In the genomic region with DNA sequence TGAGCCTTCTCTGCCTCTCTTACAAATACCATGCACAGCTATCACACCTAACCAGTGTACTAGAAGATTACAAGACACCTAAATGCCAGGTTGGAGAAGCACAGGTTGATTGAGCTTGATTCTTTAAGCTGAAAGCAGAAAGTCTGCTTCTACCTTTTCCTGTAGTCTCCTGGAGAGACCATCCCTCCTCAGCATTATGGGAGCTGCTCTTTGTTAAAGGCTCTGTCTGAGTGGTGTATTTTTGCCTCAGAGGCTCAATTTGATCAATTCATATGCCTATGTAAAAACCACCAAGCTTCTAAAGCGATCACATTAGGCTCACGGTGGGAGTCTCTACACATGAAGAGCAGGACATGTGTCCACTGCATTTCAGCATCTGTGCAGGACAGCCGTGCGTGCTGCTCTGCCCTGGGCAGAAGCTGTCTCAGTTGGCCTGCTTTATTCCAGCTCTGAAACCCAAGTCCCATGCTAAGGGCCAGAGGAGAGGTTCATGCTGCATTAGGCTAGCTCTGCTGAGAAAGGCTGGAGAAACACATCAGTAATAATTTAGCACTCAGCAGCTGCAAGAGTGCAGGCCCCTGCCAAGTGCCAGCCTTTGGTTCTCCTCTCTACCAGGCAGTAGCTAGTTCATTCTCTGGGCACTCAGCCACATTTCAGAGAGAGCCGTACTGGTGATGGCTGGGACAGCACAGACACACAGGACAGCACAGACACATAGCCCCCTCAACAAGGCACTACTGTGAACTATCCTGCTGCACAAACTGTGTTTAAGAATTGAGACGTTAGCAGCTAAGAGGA, we compare ENCODE assay signal across 10 cellular contexts. TPM values are rescaled to one million over a fixed set of nuclear protein-coding genes. Genes with fewer than 3 reads are reported as not detected.
DNase-seq lines count a peak whose midpoint lies in the region; ATAC-seq and TF ChIP-seq lines count a peak whose summit lies in the region.
"Had no signal": no experiment of that assay in that cellular context is flagged by ENCODE, and none has a peak within 500 bp of the region (broad histone marks: within the 10 kb centered on the region; RNA-seq: fewer than 3 reads in every experiment).

No MANE protein-coding gene starts in this region.

- H4K20me1 ChIP-seq in GM23338 (replicated peaks; ENCODE audit: insufficient read depth), result no peaks in the 10 kb centered on the region

- H3K36me3 ChIP-seq in GM23338 (ENCODE audit: insufficient read depth) (no peaks in the 10 kb centered on the region), cardiac muscle cell (no peaks in the 10 kb centered on the region)
- H3K36me3 ChIP-seq in naive thymus-derived CD4-positive, alpha-beta T cell (ENCODE audit: control insufficient read depth in 2 of 3, insufficient read depth in 3 of 3, low read length in 3 of 3), result no peaks in the 10 kb centered on the region

- POLR2A ChIA-PET in naive thymus-derived CD4-positive, alpha-beta T cell (lab: Charles Lee), result no interaction called here

- no peaks in the 10 kb centered on the region for H3K79me2 ChIP-seq in GM23338 (replicated peaks; ENCODE audit: insufficient read depth)

- H3K9me3 Mint-ChIP-seq in GM23338 (no peaks in the 10 kb centered on the region), natural killer cell (no peaks in the 10 kb centered on the region)
- no peaks in the 10 kb centered on the region for H3K9me3 Mint-ChIP-seq in naive thymus-derived CD4-positive, alpha-beta T cell

- DNase-seq in GM23338 (ENCODE audit: low spot score) (no peak), NCI-H69 (lab: John Stamatoyannopoulos, UW) (peak; percentile 68), cardiac muscle cell (ENCODE audit: low read depth in 1 of 2, low spot score in 1 of 2) (peak in 1 of 2 donors; percentile 65), sciatic nerve (ENCODE audit: low spot score) (no peak), natural killer cell (no peak)
- no peak for DNase-seq in naive thymus-derived CD4-positive, alpha-beta T cell
- no peak for DNase-seq in NK-92 treated with Interleukin-12 subunit alpha and Interleukin-12 subunit beta, amount 100 ng/mL, for 24 hours (lab: John Stamatoyannopoulos, UW)
- DNase-seq: activated CD8-positive, alpha-beta memory T cell treated with anti-CD3 and anti-CD28 coated beads for 24 hours had no signal

- H3K4me1 ChIP-seq in GM23338 (ENCODE audit: insufficient read depth) (peaks cover 19% of the 10 kb centered on the region), cardiac muscle cell (ENCODE audit: low read depth) (peaks cover 51% of the 10 kb centered on the region)
- no peaks in the 10 kb centered on the region for H3K4me1 ChIP-seq in naive thymus-derived CD4-positive, alpha-beta T cell (ENCODE audit: control insufficient read depth in 2 of 2, insufficient read depth in 2 of 2, low read length in 2 of 2)

- TF ChIP-seq CTCF in GM23338 (conservative IDR thresholded peaks at IDR 0.05; ENCODE audit: low read depth in 2 of 2) (no peak), cardiac muscle cell (IDR thresholded peaks at IDR 0.05; ENCODE audit: low read depth, low read length) (no peak), natural killer cell (IDR thresholded peaks at IDR 0.05) (no peak)

- H3K27me3 ChIP-seq in GM23338 (ENCODE audit: insufficient read depth) (no peaks in the 10 kb centered on the region), cardiac muscle cell (no peaks in the 10 kb centered on the region)
- no peaks in the 10 kb centered on the region for H3K27me3 ChIP-seq in naive thymus-derived CD4-positive, alpha-beta T cell (ENCODE audit: control insufficient read depth in 2 of 2, insufficient read depth in 2 of 2, low read length in 2 of 2)

- ATAC-seq in GM23338 (peak; percentile 81), sciatic nerve (peak; percentile 64), HG02885 (IDR thresholded peaks at IDR 0.05; ENCODE audit: poor library complexity, unreplicated experiment) (no peak), natural killer cell (no peak)
- ATAC-seq in naive thymus-derived CD4-positive, alpha-beta T cell, result no peak

- H3K4me3 ChIP-seq in GM23338 (no peak overlapping the region), cardiac muscle cell (no peak overlapping the region)
- no peak overlapping the region for H3K4me3 ChIP-seq in naive thymus-derived CD4-positive, alpha-beta T cell (ENCODE audit: low read length)

- no peaks in the 10 kb centered on the region for H3K27me3 Mint-ChIP-seq in GM23338 (ENCODE audit: insufficient read depth, low read depth, poor library complexity)
- H3K27me3 Mint-ChIP-seq in naive thymus-derived CD4-positive, alpha-beta T cell, result no peaks in the 10 kb centered on the region
- H3K27me3 Mint-ChIP-seq in natural killer cell (ENCODE audit: low read depth in 2 of 2), result peaks cover 0 to 10% of the 10 kb centered on the region in 2 donors

- intact Hi-C loops in sciatic nerve (cut with DNase I), result no loop called here
- intact Hi-C loops in naive thymus-derived CD4-positive, alpha-beta T cell (cut with micrococcal nuclease), result no loop called here
- intact Hi-C loops in natural killer cell (cut with micrococcal nuclease), result no loop called here

- no peaks in the 10 kb centered on the region; the same call in 2 of the 3 replicates for H3K36me3 Mint-ChIP-seq in GM23338 (ENCODE audit: low read depth)
- no peaks in the 10 kb centered on the region for H3K36me3 Mint-ChIP-seq in naive thymus-derived CD4-positive, alpha-beta T cell
- no peaks in the 10 kb centered on the region for H3K36me3 Mint-ChIP-seq in natural killer cell

- no peaks in the 10 kb centered on the region for H3K9me3 ChIP-seq in cardiac muscle cell (ENCODE audit: low read depth)
- H3K9me3 ChIP-seq in naive thymus-derived CD4-positive, alpha-beta T cell (ENCODE audit: control insufficient read depth in 2 of 3, low read length in 3 of 3), result no peaks in the 10 kb centered on the region

- peaks cover 33% of the 10 kb centered on the region for H3K4me1 Mint-ChIP-seq in GM23338
- H3K4me1 Mint-ChIP-seq in naive thymus-derived CD4-positive, alpha-beta T cell, result peaks cover 0 to 13% (median 5%) of the 10 kb centered on the region in 7 donors
- no peaks in the 10 kb centered on the region for H3K4me1 Mint-ChIP-seq in natural killer cell

- no peak overlapping the region for H3K4me2 ChIP-seq in GM23338
- H3K4me2 ChIP-seq: KMS-11 had no signal

- CTCF ChIA-PET in naive thymus-derived CD4-positive, alpha-beta T cell (lab: Charles Lee), result no interaction called here

- H3F3A ChIP-seq in GM23338 (replicated peaks; ENCODE audit: low read depth), result no peaks in the 10 kb centered on the region

- H2AFZ ChIP-seq in GM23338, result peak overlapping the region; percentile 76

- H3K9me2 ChIP-seq in GM23338 (ENCODE audit: insufficient read depth), result no peaks in the 10 kb centered on the region

- H3K27ac ChIP-seq in GM23338 (ENCODE audit: low read depth) (no peak overlapping the region), cardiac muscle cell (peak overlapping the region; percentile 5)
- no peak overlapping the region for H3K27ac ChIP-seq in naive thymus-derived CD4-positive, alpha-beta T cell (ENCODE audit: low read depth, low read length)
- H3K27ac ChIP-seq: KMS-11 had no signal

- H3K4me3 Mint-ChIP-seq in GM23338 (no peak overlapping the region), natural killer cell (no peak overlapping the region)
- no peak overlapping the region for H3K4me3 Mint-ChIP-seq in naive thymus-derived CD4-positive, alpha-beta T cell

- H3K27ac Mint-ChIP-seq in GM23338 (peak overlapping the region; percentile 89; the same call in 1 of the 2 replicates), natural killer cell (no peak overlapping the region)
- H3K27ac Mint-ChIP-seq in naive thymus-derived CD4-positive, alpha-beta T cell, result no peak overlapping the region

TF ChIP-seq in GM23338, 12 proteins besides CTCF, POLR2A, EP300 and RAD21 (continues in another document):
- TF ChIP-seq REST (IDR thresholded peaks at IDR 0.05; ENCODE audit: unreplicated experiment), result no peak
- TF ChIP-seq EZH2 (IDR thresholded peaks at IDR 0.05; ENCODE audit: low read depth, unreplicated experiment), result no peak

RNA-seq across cellular contexts. Expression of gene TMEM167A, which starts 41.6 kb away (rescaled TPM):
- 158 and 179 TPM in 2 replicates for total RNA-seq in GM23338 (2014; rRNA removed; shearing (Covaris generic))
- polyA plus RNA-seq in GM23338 (2016; fragmentation: Nextera tagmentation; extraction: Ambion mirVana), result 244 and 267 TPM in 2 replicates
- total RNA-seq in cardiac muscle cell, result 55.8 and 66.7 TPM in 2 replicates
- polyA plus RNA-seq in cardiac muscle cell, result 105 and 143 TPM in 2 replicates
- total RNA-seq in sciatic nerve, result 61.8 TPM
- total RNA-seq in naive thymus-derived CD4-positive, alpha-beta T cell, result 10 to 100 TPM; 39.5 to 73.4 (median 42.3) TPM
- 10 to 100 TPM; 28.6 to 49.8 TPM for polyA plus RNA-seq in naive thymus-derived CD4-positive, alpha-beta T cell
- total RNA-seq in natural killer cell, result 10 to 100 TPM; 42.0 to 45.3 (median 44.2) TPM

RNA-seq across cellular contexts. Expression of gene XRCC4, which starts 41.8 kb away (rescaled TPM):
- 11.5 and 12.4 TPM in 2 replicates for total RNA-seq in GM23338 (2014; rRNA removed; shearing (Covaris generic))
- polyA plus RNA-seq in GM23338 (2016; fragmentation: Nextera tagmentation; extraction: Ambion mirVana) (15.8 and 22.4 TPM in 2 replicates), cardiac muscle cell (19.2 and 19.7 TPM in 2 replicates)
- total RNA-seq in cardiac muscle cell (9.7 and 10.1 TPM in 2 replicates), sciatic nerve (6.7 TPM), natural killer cell (1 to 10 TPM; 6.0 to 8.6 (median 7.0) TPM)
- 1 to 10 TPM; 2.9 to 7.4 (median 4.7) TPM for total RNA-seq in naive thymus-derived CD4-positive, alpha-beta T cell
- 10 to 100 TPM in 1 of 2 donors, 1 to 10 TPM in 1; 6.4 to 12.2 TPM for polyA plus RNA-seq in naive thymus-derived CD4-positive, alpha-beta T cell

Comparison
In these comparisons a context has a peak if more than half of its experiments do, and no peak if none do; other contexts are left out.
1. ATAC-seq: peak in GM23338 (single experiment) and sciatic nerve (single experiment); none in naive thymus-derived CD4-positive, alpha-beta T cell (single experiment), HG02885 (single experiment) and natural killer cell (0 of 3).